ENCODE assay signal across 8 cellular contexts in the genomic region with DNA sequence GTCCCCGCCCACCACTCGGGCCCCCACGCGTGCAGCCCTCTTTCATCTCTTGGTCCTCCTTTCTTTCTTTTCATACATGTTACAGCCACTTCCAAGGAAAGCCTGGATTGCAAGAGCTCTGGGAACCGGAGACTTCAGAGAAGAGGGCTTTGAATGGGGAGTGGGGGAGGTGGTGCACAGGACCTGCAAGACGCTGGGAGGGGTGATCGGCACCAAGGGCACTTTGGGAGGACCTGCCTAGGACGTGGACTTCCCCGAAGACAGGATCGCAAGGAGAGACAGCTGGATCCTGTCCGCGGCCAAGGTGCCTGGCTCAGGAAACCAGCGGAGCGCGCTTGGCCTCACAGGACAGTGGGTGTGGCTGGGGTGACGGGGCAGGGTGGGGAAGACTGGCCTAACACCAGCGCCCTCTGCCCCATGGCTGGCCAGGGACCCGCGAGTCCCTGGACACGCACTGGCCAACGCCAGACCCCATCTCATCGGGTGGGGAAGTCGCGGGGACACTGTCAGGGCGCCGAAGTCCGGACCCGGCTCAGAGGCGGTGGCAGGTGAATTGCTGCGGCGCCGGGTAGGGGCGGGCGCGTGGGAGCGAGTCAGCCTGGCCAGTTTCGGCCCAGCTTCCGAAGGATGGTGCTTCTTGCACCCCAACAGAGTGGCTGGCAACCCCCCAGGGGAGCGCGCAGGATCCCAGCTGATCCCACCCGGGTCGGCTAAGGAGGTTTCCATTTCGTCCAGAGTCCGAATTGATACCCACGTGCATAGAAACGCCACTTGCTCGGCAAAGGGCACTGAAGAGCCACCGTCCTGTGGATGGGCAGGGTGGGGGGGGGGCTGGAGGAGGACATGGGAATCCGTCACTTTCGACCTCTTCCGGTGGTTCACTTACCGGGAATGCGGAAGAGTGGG. TPM values are rescaled to one million over a fixed set of nuclear protein-coding genes. Genes with fewer than 3 reads are reported as not detected.
DNase-seq lines count a peak whose midpoint lies in the region; ATAC-seq and TF ChIP-seq lines count a peak whose summit lies in the region.

No MANE protein-coding gene starts in this region.

- DNase-seq in Daoy (ENCODE audit: low read depth) (peak; percentile 53), RWPE2 (ENCODE audit: low spot score) (no peak), glomerular visceral epithelial cell (ENCODE audit: extremely low spot score) (peak; percentile 51), osteocyte (ENCODE audit: extremely low spot score, unreplicated experiment) (no peak), NCI-H1048 (lab: John Stamatoyannopoulos, UW) (no peak), SKM-1 (lab: John Stamatoyannopoulos, UW; ENCODE audit: unreplicated experiment) (no peak), T-helper 9 cell (no peak)
- no peak for DNase-seq in stimulated activated CD4-positive, alpha-beta T cell treated with anti-CD3 and anti-CD28 coated beads, Interleukin-12 subunit alpha, Interleukin-12 subunit beta, amount 100 ng/mL, for 4 hours

- ATAC-seq in RWPE2 (ENCODE audit: low read depth) = peak; percentile 15

- H3K4me1 Mint-ChIP-seq in osteocyte (ENCODE audit: unreplicated experiment) = peaks cover 39% of the 10 kb centered on the region

- H3K9me3 Mint-ChIP-seq in osteocyte (ENCODE audit: unreplicated experiment) = no peaks in the 10 kb centered on the region

- H3K9me3 ChIP-seq in RWPE2 (ENCODE audit: severe bottlenecking) = no peaks in the 10 kb centered on the region

- H3K27me3 ChIP-seq in RWPE2 (ENCODE audit: insufficient read depth, poor library complexity, severe bottlenecking) = no peaks in the 10 kb centered on the region

- H3K27ac Mint-ChIP-seq in osteocyte (ENCODE audit: unreplicated experiment) = peak overlapping the region; percentile 92

- no peaks in the 10 kb centered on the region for H3K27me3 Mint-ChIP-seq in osteocyte (ENCODE audit: unreplicated experiment)

- peaks cover 24% of the 10 kb centered on the region for H3K36me3 ChIP-seq in RWPE2 (ENCODE audit: low read depth)

- peak overlapping the region; percentile 42 for H3K4me3 ChIP-seq in RWPE2 (ENCODE audit: severe bottlenecking)

- no peak for TF ChIP-seq CTCF in RWPE2 (IDR thresholded peaks at IDR 0.05; ENCODE audit: poor library complexity, severe bottlenecking)
- no peak for TF ChIP-seq CTCF in osteocyte (IDR thresholded peaks at IDR 0.05)

- peaks cover 21% of the 10 kb centered on the region for H3K4me1 ChIP-seq in RWPE2 (ENCODE audit: insufficient read depth, poor library complexity, severe bottlenecking)

- H3K27ac ChIP-seq in RWPE2 (ENCODE audit: poor library complexity, severe bottlenecking) = peak overlapping the region; percentile 66

- H3K36me3 Mint-ChIP-seq in osteocyte (ENCODE audit: unreplicated experiment) = peaks cover 2% of the 10 kb centered on the region

- H3K4me3 Mint-ChIP-seq in osteocyte (ENCODE audit: unreplicated experiment) = peak overlapping the region; percentile 84

RNA-seq across cellular contexts. Expression of gene THBD, which starts 0.7 kb away (rescaled TPM):
- total RNA-seq in Daoy (2014; rRNA removed; shearing (Covaris generic)) = 5.1 and 5.4 TPM in 2 replicates
- total RNA-seq in osteocyte = 66.3 and 68.3 TPM in 2 replicates

RNA-seq across cellular contexts. Expression of gene SSTR4, which starts 15.1 kb away (rescaled TPM):
- total RNA-seq in Daoy (2014; rRNA removed; shearing (Covaris generic)) = not detected in 2 replicates
- not detected in 2 replicates for total RNA-seq in osteocyte

RNA-seq across cellular contexts. Expression of gene CD93, which starts 35.9 kb away (rescaled TPM):
- total RNA-seq in Daoy (2014; rRNA removed; shearing (Covaris generic)) = under 0.01 TPM in 1 of 2 replicates, not detected in the other
- total RNA-seq in osteocyte = 0.13 and 0.21 TPM in 2 replicates

Comparison
In these comparisons a context has a peak if more than half of its experiments do, and no peak if none do; other contexts are left out.
1. DNase-seq: peak in Daoy (single experiment) and glomerular visceral epithelial cell (single experiment); none in RWPE2 (single experiment), osteocyte (single experiment), NCI-H1048 (single experiment), stimulated activated CD4-positive, alpha-beta T cell treated with anti-CD3 and anti-CD28 coated beads, Interleukin-12 subunit alpha, Interleukin-12 subunit beta, amount 100 ng/mL, for 4 hours (single experiment), SKM-1 (single experiment) and T-helper 9 cell (single experiment).
2. RNA of gene THBD, which starts 0.7 kb away (total RNA-seq): 66.3 to 68.3 TPM in osteocyte; 5.1 to 5.4 TPM in Daoy; every median in the first group is over 10 times any median in the second.